8 cellular contexts compared by ENCODE assay signal in the genomic region with DNA sequence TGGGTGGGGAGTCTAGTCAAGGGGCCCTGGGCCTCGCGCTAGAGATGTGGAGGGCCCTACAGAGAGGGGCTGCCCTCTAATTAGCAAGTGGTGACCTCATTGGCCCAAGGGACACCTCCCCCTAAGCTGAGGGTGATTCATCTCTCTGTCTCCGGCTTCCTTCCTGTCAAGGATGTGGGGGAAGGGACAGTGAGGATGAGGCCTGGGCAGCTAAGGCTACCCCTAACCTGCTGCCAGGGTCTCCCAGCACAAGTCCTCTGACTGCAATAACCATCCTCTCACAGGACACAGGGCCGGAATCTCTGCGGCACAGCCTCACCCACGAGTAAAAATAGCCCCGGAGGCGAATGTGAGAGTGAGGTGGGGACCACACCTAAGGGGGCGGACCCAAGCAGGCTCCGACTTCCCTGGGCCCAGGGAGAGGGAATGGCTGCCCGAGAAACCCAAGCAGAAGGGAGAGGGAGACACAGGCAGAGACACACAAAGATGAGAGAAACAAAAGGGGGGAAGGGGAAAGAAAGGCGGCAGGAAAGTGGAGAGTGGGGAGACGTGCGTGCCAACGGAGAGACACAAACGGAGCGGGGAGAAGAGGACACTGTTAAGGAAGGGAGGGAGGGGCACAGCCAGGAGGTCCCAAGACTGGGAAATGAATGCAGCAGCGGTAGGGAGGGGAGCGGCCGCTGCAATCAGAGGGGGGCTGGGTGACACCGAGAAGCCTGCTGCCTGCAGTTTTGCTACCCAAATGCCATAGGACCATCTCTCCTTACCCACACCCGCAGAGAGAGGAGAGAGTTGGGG. TPM values are rescaled to one million over a fixed set of nuclear protein-coding genes. Genes with fewer than 3 reads are reported as not detected.
A peak's percentile ranks its signal among the peaks of the same experiment; 100 is the strongest.
DNase-seq lines count a peak whose midpoint lies in the region; ATAC-seq and TF ChIP-seq lines count a peak whose summit lies in the region.

No MANE protein-coding gene starts in this region.

- WGBS in heart right ventricle, 2 donors, result 2 to 4% methylated on average over 21 to 22 of the region's 22 CpGs

- peaks cover 23% of the 10 kb centered on the region for H3K36me3 ChIP-seq in CD8-positive, alpha-beta memory T cell (ENCODE audit: insufficient read depth, low read length)
- H3K36me3 ChIP-seq in SJCRH30, result peaks cover 37% of the 10 kb centered on the region
- peaks cover 0 to 46% (median 29%) of the 10 kb centered on the region in 9 donors for H3K36me3 ChIP-seq in heart right ventricle

- TF ChIP-seq CTCF in heart right ventricle (IDR thresholded peaks at IDR 0.05), result no peak

- peaks cover 56% of the 10 kb centered on the region for H3K4me1 ChIP-seq in CD8-positive, alpha-beta memory T cell (ENCODE audit: insufficient read depth, low read length)
- H3K4me1 ChIP-seq in SJCRH30, result peaks cover 23% of the 10 kb centered on the region
- H3K4me1 ChIP-seq in heart right ventricle, result peaks cover 7 to 80% (median 70%) of the 10 kb centered on the region in 9 donors

- DNase-seq in CD8-positive, alpha-beta memory T cell, result peak; percentile 30 to 81 (median 48)
- DNase-seq in HCEC 1CT (peak; percentile 75), SJCRH30 (peak; percentile 54 to 57), heart right ventricle (peak; percentile 34 to 79), renal cortical epithelial cell (ENCODE audit: low read depth) (peak; percentile 62), occipital lobe (lab: John Stamatoyannopoulos, UW) (no peak), HEK293T (ENCODE audit: extremely low spot score) (no peak)

- peak overlapping the region; percentile 93 to 99 (median 98) for H3K4me3 Mint-ChIP-seq in CD8-positive, alpha-beta memory T cell
- H3K4me3 Mint-ChIP-seq in activated naive CD4-positive, alpha-beta T cell treated with anti-CD3 and anti-CD28 coated beads, Interleukin-2, amount 50 U/mL, for 24 hours, result peak overlapping the region; percentile 96

- H3K27me3 ChIP-seq in CD8-positive, alpha-beta memory T cell (ENCODE audit: insufficient read depth, low read length, poor library complexity, severe bottlenecking), result no peaks in the 10 kb centered on the region
- H3K27me3 ChIP-seq in SJCRH30 (no peaks in the 10 kb centered on the region), heart right ventricle (no peaks in the 10 kb centered on the region)

- intact Hi-C loops in heart right ventricle (cut with DNase I), result loop anchor here in 6 of 10 donors (5.0 to 10.0 kb wide), 6 partner anchors 53 to 100 kb away; a partner anchor contains a TSS

- H3K4me3 ChIP-seq in CD8-positive, alpha-beta memory T cell (ENCODE audit: low read length), result peak overlapping the region; percentile 97
- H3K4me3 ChIP-seq in SJCRH30 (peak overlapping the region; percentile 63), heart right ventricle (peak overlapping the region; percentile 47 to 94 (median 67))

- H3K36me3 Mint-ChIP-seq in CD8-positive, alpha-beta memory T cell, result peaks cover 0 to 61% (median 7%) of the 10 kb centered on the region in 3 donors
- peaks cover 7% of the 10 kb centered on the region for H3K36me3 Mint-ChIP-seq in activated naive CD4-positive, alpha-beta T cell treated with anti-CD3 and anti-CD28 coated beads, Interleukin-2, amount 50 U/mL, for 24 hours

- no peaks in the 10 kb centered on the region for H3K9me3 ChIP-seq in CD8-positive, alpha-beta memory T cell (ENCODE audit: low read length)
- H3K9me3 ChIP-seq in SJCRH30 (replicated peaks), result no peaks in the 10 kb centered on the region
- H3K9me3 ChIP-seq in heart right ventricle, result no peaks in the 10 kb centered on the region

- POLR2A ChIA-PET in CD8-positive, alpha-beta memory T cell (lab: Charles Lee), result interaction anchor here (0.6 to 1.1 kb wide), 6 partner anchors 10 to 194 kb away, joined by 3 to 6 read pairs (median 4); a partner anchor contains a TSS
- POLR2A ChIA-PET in HEK293T (lab: Yijun Ruan, JAX), result interaction anchor here (0.6 to 6.3 kb wide), 17 partner anchors 17 to 194 kb away, joined by 3 to 57 read pairs (median 4); a partner anchor contains a TSS

- no peaks in the 10 kb centered on the region for H3K9me3 Mint-ChIP-seq in CD8-positive, alpha-beta memory T cell
- no peaks in the 10 kb centered on the region for H3K9me3 Mint-ChIP-seq in activated naive CD4-positive, alpha-beta T cell treated with anti-CD3 and anti-CD28 coated beads, Interleukin-2, amount 50 U/mL, for 24 hours

- CTCF ChIA-PET in CD8-positive, alpha-beta memory T cell (lab: Charles Lee), result interaction anchor here (0.6 to 9.6 kb wide), 7 partner anchors 36 to 96 kb away, joined by 3 to 71 read pairs (median 4); a partner anchor contains a TSS
- CTCF ChIA-PET in HEK293T (lab: Yijun Ruan, JAX), result interaction anchor here (0.7 to 4.2 kb wide), 4 partner anchors 21 to 216 kb away, joined by 3 to 19 read pairs (median 4); no protein-coding TSS in a partner anchor

- H3K27ac Mint-ChIP-seq in CD8-positive, alpha-beta memory T cell, result peak overlapping the region; percentile 91 to 98 (median 96)
- peak overlapping the region; percentile 92 for H3K27ac Mint-ChIP-seq in activated naive CD4-positive, alpha-beta T cell treated with anti-CD3 and anti-CD28 coated beads, Interleukin-2, amount 50 U/mL, for 24 hours

- H3K27ac ChIP-seq in CD8-positive, alpha-beta memory T cell (ENCODE audit: low read depth, low read length), result peak overlapping the region; percentile 98
- peak overlapping the region; percentile 70 for H3K27ac ChIP-seq in SJCRH30
- peak overlapping the region; percentile 66 to 98 (median 94) for H3K27ac ChIP-seq in heart right ventricle

- peaks cover 58 to 83% (median 59%) of the 10 kb centered on the region in 3 donors for H3K4me1 Mint-ChIP-seq in CD8-positive, alpha-beta memory T cell
- peaks cover 63% of the 10 kb centered on the region for H3K4me1 Mint-ChIP-seq in activated naive CD4-positive, alpha-beta T cell treated with anti-CD3 and anti-CD28 coated beads, Interleukin-2, amount 50 U/mL, for 24 hours

- peak in 6 of 8 donors; percentile 16 to 53 (median 25) for ATAC-seq in heart right ventricle

- H3K27me3 Mint-ChIP-seq in CD8-positive, alpha-beta memory T cell, result no peaks in the 10 kb centered on the region
- H3K27me3 Mint-ChIP-seq in activated naive CD4-positive, alpha-beta T cell treated with anti-CD3 and anti-CD28 coated beads, Interleukin-2, amount 50 U/mL, for 24 hours, result no peaks in the 10 kb centered on the region

TF ChIP-seq in HEK293T, 16 proteins besides CTCF, POLR2A, EP300 and RAD21:
- TF ChIP-seq FOXK2 (IDR thresholded peaks at IDR 0.05), result no peak
- TF ChIP-seq SUZ12 (IDR thresholded peaks at IDR 0.05), result no peak
- TF ChIP-seq SP1 (IDR thresholded peaks at IDR 0.05), result no peak
- no peak for TF ChIP-seq ARNT (IDR thresholded peaks at IDR 0.05)
- no peak for TF ChIP-seq TARDBP (IDR thresholded peaks at IDR 0.05)
- no peak for TF ChIP-seq NFRKB (IDR thresholded peaks at IDR 0.05)
- no peak for TF ChIP-seq BHLHE40 (IDR thresholded peaks at IDR 0.05; ENCODE audit: borderline replicate concordance)
- no peak for TF ChIP-seq ZNF384 (IDR thresholded peaks at IDR 0.05)
- TF ChIP-seq, protein P1, sequence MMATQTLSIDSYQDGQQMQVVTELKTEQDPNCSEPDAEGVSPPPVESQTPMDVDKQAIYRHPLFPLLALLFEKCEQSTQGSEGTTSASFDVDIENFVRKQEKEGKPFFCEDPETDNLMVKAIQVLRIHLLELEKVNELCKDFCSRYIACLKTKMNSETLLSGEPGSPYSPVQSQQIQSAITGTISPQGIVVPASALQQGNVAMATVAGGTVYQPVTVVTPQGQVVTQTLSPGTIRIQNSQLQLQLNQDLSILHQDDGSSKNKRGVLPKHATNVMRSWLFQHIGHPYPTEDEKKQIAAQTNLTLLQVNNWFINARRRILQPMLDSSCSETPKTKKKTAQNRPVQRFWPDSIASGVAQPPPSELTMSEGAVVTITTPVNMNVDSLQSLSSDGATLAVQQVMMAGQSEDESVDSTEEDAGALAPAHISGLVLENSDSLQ (IDR thresholded peaks at IDR 0.05), result no peak
- no peak for TF ChIP-seq ELF4 (IDR thresholded peaks at IDR 0.05)
- TF ChIP-seq CTBP1 (IDR thresholded peaks at IDR 0.05; ENCODE audit: borderline replicate concordance), result no peak
- TF ChIP-seq FOXA1 (IDR thresholded peaks at IDR 0.05), result no peak
TF ChIP-seq in HEK293T: peak in this region for 0.

RNA-seq across cellular contexts. Expression of a gene that starts 1.4 kb away (rescaled TPM):
- 100 to 1,000 TPM; 377 TPM for total RNA-seq in CD8-positive, alpha-beta memory T cell
- polyA plus RNA-seq in CD8-positive, alpha-beta memory T cell, result 657 TPM
- 210 and 234 TPM in 2 replicates for total RNA-seq in SJCRH30 (2014; rRNA removed; shearing (Covaris generic))
- total RNA-seq in heart right ventricle (100 to 1,000 TPM in 2 of 10 donors, 10 to 100 TPM in 8; 64.5 to 219 (median 87.9) TPM), renal cortical epithelial cell (345 and 2,008 TPM in 2 replicates), occipital lobe (35.2 TPM)
- 100 to 1,000 TPM in 1 of 2 donors, 10 to 100 TPM in 1; 51.1 to 400 TPM for polyA plus RNA-seq in heart right ventricle

RNA-seq across cellular contexts. Expression of a gene that starts 4.9 kb away (rescaled TPM):
- 10 to 100 TPM; 36.4 to 39.8 TPM for total RNA-seq in CD8-positive, alpha-beta memory T cell
- 2.0 TPM for polyA plus RNA-seq in CD8-positive, alpha-beta memory T cell
- 12.9 and 13.4 TPM in 2 replicates for total RNA-seq in SJCRH30 (2014; rRNA removed; shearing (Covaris generic))
- total RNA-seq in heart right ventricle, result 1 to 10 TPM in 8 of 10 donors, under 1 TPM in 2; 0.89 to 4.3 (median 2.6) TPM
- polyA plus RNA-seq in heart right ventricle, result 1 to 10 TPM in 1 of 2 donors, under 1 TPM in 1; 0.97 to 6.1 TPM
- 4.4 and 6.6 TPM in 2 replicates for total RNA-seq in renal cortical epithelial cell
- 4.2 TPM for total RNA-seq in occipital lobe

RNA-seq across cellular contexts. Expression of a gene that starts 5.8 kb away (rescaled TPM):
- total RNA-seq in CD8-positive, alpha-beta memory T cell, result 1 to 10 TPM; 4.1 to 4.9 TPM
- 26.3 TPM for polyA plus RNA-seq in CD8-positive, alpha-beta memory T cell
- 39.1 and 42.7 TPM in 2 replicates for total RNA-seq in SJCRH30 (2014; rRNA removed; shearing (Covaris generic))
- 10 to 100 TPM; 35.2 to 61.6 (median 51.5) TPM for total RNA-seq in heart right ventricle
- 100 to 1,000 TPM in 1 of 2 donors, 10 to 100 TPM in 1; 96.4 to 117 TPM for polyA plus RNA-seq in heart right ventricle
- 101 and 121 TPM in 2 replicates for total RNA-seq in renal cortical epithelial cell
- 117 TPM for total RNA-seq in occipital lobe

RNA-seq across cellular contexts. Expression of a gene that starts 11.7 kb away (rescaled TPM):
- total RNA-seq in CD8-positive, alpha-beta memory T cell, result not detected
- 0.08 TPM for polyA plus RNA-seq in CD8-positive, alpha-beta memory T cell
- total RNA-seq in SJCRH30 (2014; rRNA removed; shearing (Covaris generic)), result 0.47 TPM in 1 of 2 replicates, not detected in the other
- total RNA-seq in heart right ventricle, result under 1 TPM in 7 of 10 donors, not detected in 3; 0.11 to 0.97 (median 0.27) TPM
- polyA plus RNA-seq in heart right ventricle, result under 1 TPM; 0.13 to 0.37 TPM
- total RNA-seq in renal cortical epithelial cell, result not detected in 2 replicates
- not detected for total RNA-seq in occipital lobe

RNA-seq across cellular contexts. Expression of a gene that starts 13.4 kb away (rescaled TPM):
- not detected for total RNA-seq in CD8-positive, alpha-beta memory T cell
- polyA plus RNA-seq in CD8-positive, alpha-beta memory T cell, result not detected
- total RNA-seq in SJCRH30 (2014; rRNA removed; shearing (Covaris generic)), result not detected in 2 replicates
- total RNA-seq in heart right ventricle (not detected), renal cortical epithelial cell (not detected in 2 replicates), occipital lobe (0.31 TPM)
- not detected for polyA plus RNA-seq in heart right ventricle

Comparison
In these comparisons a context has a peak if more than half of its experiments do, and no peak if none do; other contexts are left out.
1. DNase-seq: peak in CD8-positive, alpha-beta memory T cell (5 of 5), HCEC 1CT (single experiment), SJCRH30 (2 of 2), heart right ventricle (2 of 2) and renal cortical epithelial cell (single experiment); none in occipital lobe (single experiment) and HEK293T (single experiment).
2. Peak in every context shown above with its lines, with median percentiles within 50 percentile points of each other: H3K27ac ChIP-seq and H3K4me3 ChIP-seq.